In genomic region chr5:86833868-86834267, GRCh38 we compare ENCODE assay signal across 25 cellular contexts.
DNase-seq lines count a peak whose midpoint lies in the region; ATAC-seq, FAIRE-seq and TF ChIP-seq lines count a peak whose summit lies in the region.
"Had no signal": no experiment of that assay in that cellular context is flagged by ENCODE, and none has a peak within 500 bp of the region (broad histone marks: within the 10 kb centered on the region; RNA-seq: fewer than 3 reads in every experiment).

No MANE protein-coding gene starts in this region.

- H3K27ac Mint-ChIP-seq in activated naive CD4-positive, alpha-beta T cell treated with anti-CD3 and anti-CD28 coated beads, Interleukin-2, amount 10 ng/mL, durations not matched to agents 7 days and 5 days, result no peak overlapping the region
- H3K27ac Mint-ChIP-seq: CD4-positive, alpha-beta T cell; CD8-positive, alpha-beta T cell had no signal

- H3K9ac ChIP-seq in HepG2 (ENCODE audit: insufficient read depth, low read depth, low read length) (no peak overlapping the region), K562 (ENCODE audit: insufficient read depth in 1 of 2, low read depth in 2 of 2, low read length in 2 of 2) (no peak overlapping the region)
- H3K9ac ChIP-seq: BLaER1 had no signal

- no peak overlapping the region for H3K4me2 ChIP-seq in HepG2 (ENCODE audit: low read depth, low read length)
- no peak overlapping the region for H3K4me2 ChIP-seq in K562 (ENCODE audit: insufficient read depth, low read length)
- H3K4me2 ChIP-seq: BLaER1 had no signal

- no peaks in the 10 kb centered on the region for H3K36me3 Mint-ChIP-seq in activated naive CD4-positive, alpha-beta T cell treated with anti-CD3 and anti-CD28 coated beads, Interleukin-2, amount 10 ng/mL, durations not matched to agents 7 days and 5 days
- H3K36me3 Mint-ChIP-seq: CD8-positive, alpha-beta T cell had no signal

- intact Hi-C loops in HepG2 (cut with micrococcal nuclease; ENCODE audit: unreplicated experiment), result no loop called here
- intact Hi-C loops in right lobe of liver (cut with DNase I), result no loop called here
- intact Hi-C loops in K562 (cut with micrococcal nuclease), result no loop called here

- H3K4me1 ChIP-seq in HepG2 (ENCODE audit: insufficient read depth, low read length) (no peaks in the 10 kb centered on the region), right lobe of liver (no peaks in the 10 kb centered on the region), K562 (replicated peaks in 1 of 2; ENCODE audit: control insufficient read depth in 2 of 2, insufficient read depth in 2 of 2, low read length in 2 of 2) (no peaks in the 10 kb centered on the region)
- H3K4me1 ChIP-seq: BE2C, BLaER1, Caco-2 had no signal

- H3K27ac ChIP-seq in HepG2 (ENCODE audit: extremely low read length, insufficient read depth, low read length) (no peak overlapping the region), right lobe of liver (no peak overlapping the region), K562 (ENCODE audit: extremely low read depth, low read depth, low read length) (no peak overlapping the region)
- H3K27ac ChIP-seq: 22Rv1, BLaER1 had no signal

- H3K79me2 ChIP-seq in HepG2 (ENCODE audit: insufficient read depth, low read length), result no peaks in the 10 kb centered on the region
- no peaks in the 10 kb centered on the region for H3K79me2 ChIP-seq in K562 (ENCODE audit: control insufficient read depth, insufficient read depth, low read length)

- TF ChIP-seq RAD21 in HepG2 (CRISPR knock-in tag; IDR thresholded peaks at IDR 0.05) (no peak), K562 (CRISPR knock-in tag; conservative IDR thresholded peaks at IDR 0.05 in 1 of 2, IDR thresholded peaks at IDR 0.05 in 1 of 2) (no peak)

- TF ChIP-seq POLR2A in HepG2 (IDR thresholded peaks at IDR 0.05; ENCODE audit: insufficient read depth in 1 of 2, low read depth in 2 of 2, low read length in 2 of 2) (no peak), right lobe of liver (IDR thresholded peaks at IDR 0.05) (no peak), K562 (conservative IDR thresholded peaks at IDR 0.05) (no peak)

- H3K9me3 ChIP-seq in HepG2 (ENCODE audit: low read length) (no peaks in the 10 kb centered on the region), right lobe of liver (no peaks in the 10 kb centered on the region), K562 (replicated peaks; ENCODE audit: control insufficient read depth, insufficient read depth, low read depth, low read length) (no peaks in the 10 kb centered on the region)
- H3K9me3 ChIP-seq: BE2C, BLaER1, Caco-2 had no signal

- TF ChIP-seq EP300 in HepG2 (IDR thresholded peaks at IDR 0.05; ENCODE audit: low read depth in 2 of 2, low read length in 2 of 2) (no peak), HepG2 (CRISPR knock-in tag; IDR thresholded peaks at IDR 0.05; ENCODE audit: borderline replicate concordance) (no peak), K562 (IDR thresholded peaks at IDR 0.05; ENCODE audit: low read length) (no peak)

- H3K27me3 ChIP-seq in HepG2 (ENCODE audit: control insufficient read depth in 1 of 2, insufficient read depth in 2 of 2, low read length in 2 of 2) (no peaks in the 10 kb centered on the region), right lobe of liver (no peaks in the 10 kb centered on the region), K562 (ENCODE audit: control insufficient read depth in 2 of 2, insufficient read depth in 2 of 2, low read length in 2 of 2) (no peaks in the 10 kb centered on the region)
- H3K27me3 ChIP-seq: BE2C, BLaER1 had no signal

- FAIRE-seq in HepG2 (lab: Jason Lieb, UNC) (no peak), D721Med (lab: Jason Lieb, UNC) (peak; percentile 48), K562 (lab: Jason Lieb, UNC) (no peak)
- FAIRE-seq: GM12878, GM12892, GM18507 had no signal

- POLR2A ChIA-PET in HepG2 (lab: Yijun Ruan, JAX) (no interaction called here), K562 (lab: Yijun Ruan, JAX) (no interaction called here)

- no peak for TF ChIP-seq CTCF in HepG2 (CRISPR knock-in tag; IDR thresholded peaks at IDR 0.05)
- TF ChIP-seq CTCF in right lobe of liver (IDR thresholded peaks at IDR 0.05), result no peak
- no peak for TF ChIP-seq CTCF in D721Med (IDR thresholded peaks at IDR 0.05; ENCODE audit: insufficient read depth, missing control alignments)
- no peak for TF ChIP-seq CTCF in K562 (IDR thresholded peaks at IDR 0.05 in 2 of 3, conservative IDR thresholded peaks at IDR 0.05 in 1 of 3; ENCODE audit: insufficient read depth in 2 of 3, low read depth in 1 of 3, low read length in 3 of 3)

- in situ Hi-C loops in HepG2 (cut with HindIII; ENCODE audit: extremely low pct_ligation_motif_present, low pct_unique_long_range_greater_than_20kb) (no loop called here), K562 (cut with MboI) (no loop called here)

- no peaks in the 10 kb centered on the region for H4K20me1 ChIP-seq in HepG2 (ENCODE audit: insufficient read depth, low read length)
- no peaks in the 10 kb centered on the region for H4K20me1 ChIP-seq in K562 (replicated peaks; ENCODE audit: control insufficient read depth, insufficient read depth, low read length)
- H4K20me1 ChIP-seq: BLaER1 had no signal

- DNase-seq in HepG2 (ENCODE audit: low spot score) (no peak), right lobe of liver (no peak), D721Med (ENCODE audit: insufficient read length, low spot score) (no peak), K562 (ENCODE audit: extremely low read depth in 1 of 4, low spot score in 3 of 4) (no peak)
- no peak for DNase-seq in activated naive CD4-positive, alpha-beta T cell treated with anti-CD3 and anti-CD28 coated beads, Interleukin-2, amount 10 ng/mL, durations not matched to agents 7 days and 5 days
- no peak for DNase-seq in stimulated activated CD4-positive, alpha-beta T cell treated with anti-CD3 and anti-CD28 coated beads, Interleukin-15, amount 100 ng/mL, for 24 hours
- DNase-seq: ACHN; BE2C; C1 segment of cervical spinal cord; Caco-2; Calu3; CD4-positive, alpha-beta T cell; CD8-positive, alpha-beta T cell; DMS 273 treated with DMSO at 0.1 percent for 48 hours; DMS153; DMS53; DMS79; DND-41; EL; GDM1 had no signal

- ATAC-seq in HepG2 (no peak), right lobe of liver (no peak), K562 (no peak)
- ATAC-seq: CD8-positive, alpha-beta T cell; GM12878 had no signal

- H3K4me3 ChIP-seq in HepG2 (replicated peaks in 1 of 3; ENCODE audit: insufficient read depth in 1 of 3, low read depth in 2 of 3, low read length in 3 of 3) (no peak overlapping the region), right lobe of liver (no peak overlapping the region), K562 (no peak overlapping the region)
- H3K4me3 ChIP-seq: BLaER1, GM12878 had no signal

- no peak overlapping the region for H3K4me3 Mint-ChIP-seq in activated naive CD4-positive, alpha-beta T cell treated with anti-CD3 and anti-CD28 coated beads, Interleukin-2, amount 10 ng/mL, durations not matched to agents 7 days and 5 days
- H3K4me3 Mint-ChIP-seq: CD4-positive, alpha-beta T cell; CD8-positive, alpha-beta T cell had no signal

- H3K9me1 ChIP-seq in K562 (ENCODE audit: control insufficient read depth, insufficient read depth, low read length), result no peaks in the 10 kb centered on the region

- BruUV-seq in HepG2 (replicated peaks; lab: Mats Ljungman, UMichigan) (no TSS peak), K562 (replicated peaks; lab: Mats Ljungman, UMichigan) (no TSS peak)

- H3K9me3 Mint-ChIP-seq in activated naive CD4-positive, alpha-beta T cell treated with anti-CD3 and anti-CD28 coated beads, Interleukin-2, amount 10 ng/mL, durations not matched to agents 7 days and 5 days, result no peaks in the 10 kb centered on the region
- H3K9me3 Mint-ChIP-seq: CD4-positive, alpha-beta T cell; CD8-positive, alpha-beta T cell had no signal

- 4% methylated on average over 1 of the region's 1 CpG for WGBS in HepG2 (ENCODE audit: low lambda C conversion rate)
- 40% methylated on average over 1 of the region's 1 CpG for WGBS in right lobe of liver (ENCODE audit: insufficient coverage, low coverage, low lambda C conversion rate, missing lambda C conversion rate)
- 0% methylated on average over 1 of the region's 1 CpG for WGBS in K562 (ENCODE audit: insufficient coverage, low coverage, missing lambda C conversion rate)

- no peaks in the 10 kb centered on the region for H3K4me1 Mint-ChIP-seq in activated naive CD4-positive, alpha-beta T cell treated with anti-CD3 and anti-CD28 coated beads, Interleukin-2, amount 10 ng/mL, durations not matched to agents 7 days and 5 days

- H3K36me3 ChIP-seq in HepG2 (replicated peaks in 1 of 2; ENCODE audit: control insufficient read depth in 1 of 2, insufficient read depth in 2 of 2, low read length in 2 of 2), result no peaks in the 10 kb centered on the region
- no peaks in the 10 kb centered on the region for H3K36me3 ChIP-seq in right lobe of liver
- no peaks in the 10 kb centered on the region for H3K36me3 ChIP-seq in K562 (ENCODE audit: control insufficient read depth, insufficient read depth, low read length)
- H3K36me3 ChIP-seq: BE2C, BLaER1 had no signal

- CTCF ChIA-PET in HepG2 (lab: Yijun Ruan, JAX; ENCODE audit: low intra/inter-chr PET ratio, low total read pairs) (no interaction called here), K562 (lab: Yijun Ruan, JAX; ENCODE audit: low intra/inter-chr PET ratio) (no interaction called here)
- CTCF ChIA-PET in activated naive CD4-positive, alpha-beta T cell treated with anti-CD3 and anti-CD28 coated beads, Interleukin-2, amount 10 ng/mL, durations not matched to agents 7 days and 5 days (lab: Charles Lee), result no interaction called here

- H2AFZ ChIP-seq in HepG2 (ENCODE audit: low read length) (no peak overlapping the region), K562 (ENCODE audit: low read depth, low read length) (no peak overlapping the region)

- peaks cover 3% of the 10 kb centered on the region for H3K27me3 Mint-ChIP-seq in activated naive CD4-positive, alpha-beta T cell treated with anti-CD3 and anti-CD28 coated beads, Interleukin-2, amount 10 ng/mL, durations not matched to agents 7 days and 5 days

TF ChIP-seq in K562, 482 proteins besides CTCF, POLR2A, EP300 and RAD21 (continues in another document):
- TF ChIP-seq JUNB (CRISPR knock-in tag; conservative IDR thresholded peaks at IDR 0.05) (no peak), C11orf30 (IDR thresholded peaks at IDR 0.05; ENCODE audit: low read depth) (peak; percentile 53; the same call in 1 of the 2 replicates), ZNF778 (CRISPR knock-in tag; IDR thresholded peaks at IDR 0.05) (no peak), PRMT5 (CRISPR knock-in tag; IDR thresholded peaks at IDR 0.05) (no peak), MAFK (IDR thresholded peaks at IDR 0.05; ENCODE audit: low read length) (peak; percentile 68), MAFG (tag; conservative IDR thresholded peaks at IDR 0.05) (peak; percentile 52), MAFF (IDR thresholded peaks at IDR 0.05; ENCODE audit: low read length) (peak; percentile 69), ELF4 (CRISPR knock-in tag; IDR thresholded peaks at IDR 0.05) (no peak), ZNF217 (CRISPR knock-in tag; IDR thresholded peaks at IDR 0.05) (no peak), EGR1 (conservative IDR thresholded peaks at IDR 0.05) (no peak)

Comparison
In these comparisons a context has a peak if more than half of its experiments do, and no peak if none do; other contexts are left out.
1. Of the 241 proteins assayed by ChIP-seq in both HepG2 and K562: peak only in HepG2: none; only in K562: MAFG; in both: MAFF and MAFK; in neither: 238.